Comparison of ENCODE assay signal across 8 cellular contexts in genomic region chr6:28355743-28356665, GRCh38. TPM values are rescaled to one million over a fixed set of nuclear protein-coding genes. Genes with fewer than 3 reads are reported as not detected.
DNase-seq lines count a peak whose midpoint lies in the region; ATAC-seq and TF ChIP-seq lines count a peak whose summit lies in the region.

No MANE protein-coding gene starts in this region.

- peak overlapping the region; percentile 75 to 78 for H3K27ac ChIP-seq in testis

- H3K9me3 ChIP-seq in MG63 (no peaks in the 10 kb centered on the region), testis (no peaks in the 10 kb centered on the region)

- peak overlapping the region; percentile 89 to 95 (median 90) for H3K27ac Mint-ChIP-seq in nephron

- no peaks in the 10 kb centered on the region for H3K27me3 ChIP-seq in MG63
- no peaks in the 10 kb centered on the region for H3K27me3 ChIP-seq in testis

- H3K27me3 Mint-ChIP-seq in nephron (ENCODE audit: low read depth) = no peaks in the 10 kb centered on the region

- H3K36me3 Mint-ChIP-seq in nephron (ENCODE audit: low read depth) = peaks cover 20% of the 10 kb centered on the region

- peak; percentile 79 for ATAC-seq in GM21529 (IDR thresholded peaks at IDR 0.05; ENCODE audit: unreplicated experiment)

- peak; percentile 63 for TF ChIP-seq CTCF in foreskin fibroblast (IDR thresholded peaks at IDR 0.05; ENCODE audit: low read depth, low read length)
- peak; percentile 75 to 87 (median 77) for TF ChIP-seq CTCF in nephron (IDR thresholded peaks at IDR 0.05; ENCODE audit: unreplicated experiment in 3 of 3)
- peak; percentile 77 to 88 (median 83) for TF ChIP-seq CTCF in testis (IDR thresholded peaks at IDR 0.05)

- intact Hi-C loops in testis (cut with DNase I; ENCODE audit: low total_unique reads) = no loop called here

- H3K4me3 Mint-ChIP-seq in nephron = peak overlapping the region; percentile 88 to 96 (median 93)

- no peaks in the 10 kb centered on the region for H3K9me3 Mint-ChIP-seq in nephron

- H3K36me3 ChIP-seq in MG63 = no peaks in the 10 kb centered on the region
- no peaks in the 10 kb centered on the region for H3K36me3 ChIP-seq in testis (ENCODE audit: low read depth, missing control alignments)

- peak overlapping the region; percentile 54 for H3K4me3 ChIP-seq in MG63
- peak overlapping the region; percentile 53 to 70 for H3K4me3 ChIP-seq in foreskin fibroblast (ENCODE audit: low read depth in 1 of 2, low read length in 2 of 2)
- H3K4me3 ChIP-seq in testis = peak overlapping the region; percentile 50 to 65

- no peak for TF ChIP-seq POLR2A in testis (IDR thresholded peaks at IDR 0.05)

- DNase-seq in COR-L47 (lab: John Stamatoyannopoulos, UW) (peak; percentile 88), MG63 (peak; percentile 56), SHP77 (lab: John Stamatoyannopoulos, UW) (peak; percentile 84 to 88), foreskin fibroblast (peak; percentile 82 to 92), testis (peak; percentile 88)
- peak; percentile 53 for DNase-seq in activated naive CD4-positive, alpha-beta T cell treated with Interleukin-2 at 50 U/mL for 16 hours

- WGBS in testis, 2 donors = 21 to 23% methylated on average over 17 to 19 of the region's 19 CpGs

- H3K4me1 ChIP-seq in testis = peaks cover 12% of the 10 kb centered on the region

- H3K4me1 Mint-ChIP-seq in nephron = peaks cover 39% of the 10 kb centered on the region

RNA-seq across cellular contexts. Expression of gene ZKSCAN3, which starts 6.3 kb away (rescaled TPM):
- total RNA-seq in MG63 (2014; rRNA removed; shearing (Covaris generic); ENCODE audit: low replicate concordance) = 0.39 and 1.5 TPM in 2 replicates
- 1 to 10 TPM; 8.1 to 8.3 TPM for total RNA-seq in testis
- 5.4 TPM for polyA plus RNA-seq in testis (ENCODE audit: insufficient read depth, low read depth, low replicate concordance)

RNA-seq across cellular contexts. Expression of gene ZSCAN31, which starts 20.1 kb away (rescaled TPM):
- 26.2 and 34.9 TPM in 2 replicates for total RNA-seq in MG63 (2014; rRNA removed; shearing (Covaris generic); ENCODE audit: low replicate concordance)
- 10 to 100 TPM; 21.4 to 29.0 TPM for total RNA-seq in testis
- 51.3 TPM for polyA plus RNA-seq in testis (ENCODE audit: insufficient read depth, low read depth, low replicate concordance)

RNA-seq across cellular contexts. Expression of gene ZSCAN12, which starts 43.5 kb away (rescaled TPM):
- 0.64 and 0.95 TPM in 2 replicates for total RNA-seq in MG63 (2014; rRNA removed; shearing (Covaris generic); ENCODE audit: low replicate concordance)
- total RNA-seq in testis = 10 to 100 TPM; 12.2 to 12.3 TPM
- 7.0 TPM for polyA plus RNA-seq in testis (ENCODE audit: insufficient read depth, low read depth, low replicate concordance)

Comparison
In these comparisons a context has a peak if more than half of its experiments do, and no peak if none do; other contexts are left out.
1. Peak in every context shown above with its lines: DNase-seq, ATAC-seq, H3K4me3 ChIP-seq and H3K27ac ChIP-seq.